In the genomic region with DNA sequence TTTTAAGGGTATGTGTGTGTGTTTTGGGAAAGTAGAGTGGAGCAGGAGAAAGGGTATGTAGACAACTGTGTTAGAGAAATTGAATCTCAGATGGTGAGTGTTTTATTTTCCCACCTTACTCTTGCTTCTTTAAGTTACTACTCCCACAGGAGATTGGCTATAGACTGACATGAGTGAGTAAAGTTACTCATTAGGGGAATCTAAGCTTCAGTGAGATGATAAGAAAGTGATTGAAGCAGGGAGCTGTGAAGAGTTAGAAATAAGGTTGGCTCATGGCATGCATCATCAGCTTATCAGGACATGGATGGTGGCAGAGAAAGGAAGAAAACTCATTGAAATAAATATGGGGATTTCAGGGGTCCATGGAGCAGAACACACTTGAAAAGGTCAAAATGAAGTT, we compare ENCODE assay signal across 12 cellular contexts.
DNase-seq lines count a peak whose midpoint lies in the region; ATAC-seq, FAIRE-seq and TF ChIP-seq lines count a peak whose summit lies in the region.
"Had no signal": no experiment of that assay in that cellular context is flagged by ENCODE, and none has a peak within 500 bp of the region (broad histone marks: within the 10 kb centered on the region; RNA-seq: fewer than 3 reads in every experiment).

No MANE protein-coding gene starts in this region.

- H3K4me3 ChIP-seq in gastrocnemius medialis = no peak overlapping the region

- H3K27me3 ChIP-seq in gastrocnemius medialis = no peaks in the 10 kb centered on the region

- peaks cover 82 to 95% of the 10 kb centered on the region in 2 donors for H3K4me1 ChIP-seq in gastrocnemius medialis

- H3K27me3 Mint-ChIP-seq in T-helper 1 cell treated with Interleukin-12 subunit alpha and Interleukin-12 subunit beta and Interleukin-4 antibody, amounts not matched to agents 30 μg/mL and 1 μg/mL, for 36 hours (ENCODE audit: low read depth) = no peaks in the 10 kb centered on the region
- no peaks in the 10 kb centered on the region for H3K27me3 Mint-ChIP-seq in IgD-negative memory B cell
- no peaks in the 10 kb centered on the region for H3K27me3 Mint-ChIP-seq in chondrocyte (ENCODE audit: low read depth)

- DNase-seq in T-helper 1 cell (no peak), chondrocyte (ENCODE audit: low spot score) (no peak), gastrocnemius medialis (no peak), DMS114 treated with DMSO at 0.1 percent for 48 hours (lab: John Stamatoyannopoulos, UW; ENCODE audit: unreplicated experiment) (no peak), frontal cortex (ENCODE audit: low spot score in 2 of 2) (no peak)
- no peak for DNase-seq in activated CD4-positive, CD25-positive, alpha-beta regulatory T cell treated with anti-CD3 and anti-CD28 coated beads, Interleukin-2, amount 50 U/mL, for 72 hours

- TF ChIP-seq CTCF in chondrocyte (IDR thresholded peaks at IDR 0.05) (no peak), gastrocnemius medialis (IDR thresholded peaks at IDR 0.05 in 4 of 5, conservative IDR thresholded peaks at IDR 0.05 in 1 of 5) (no peak)

- H3K4me3 Mint-ChIP-seq in T-helper 1 cell treated with Interleukin-12 subunit alpha and Interleukin-12 subunit beta and Interleukin-4 antibody, amounts not matched to agents 30 μg/mL and 1 μg/mL, for 36 hours = no peak overlapping the region
- H3K4me3 Mint-ChIP-seq in IgD-negative memory B cell (peak overlapping the region in 1 of 4 donors; percentile 19), chondrocyte (ENCODE audit: unreplicated experiment) (no peak overlapping the region)
- H3K4me3 Mint-ChIP-seq: nephron had no signal

- ATAC-seq in gastrocnemius medialis = no peak
- ATAC-seq: left lobe of liver had no signal

- peak overlapping the region; percentile 23 for H3K27ac Mint-ChIP-seq in T-helper 1 cell treated with Interleukin-12 subunit alpha and Interleukin-12 subunit beta and Interleukin-4 antibody, amounts not matched to agents 30 μg/mL and 1 μg/mL, for 36 hours
- peak overlapping the region; percentile 7 to 48 (median 15) for H3K27ac Mint-ChIP-seq in IgD-negative memory B cell
- peak overlapping the region; percentile 73 for H3K27ac Mint-ChIP-seq in chondrocyte (ENCODE audit: unreplicated experiment)

- H3K9me3 Mint-ChIP-seq in T-helper 1 cell treated with Interleukin-12 subunit alpha and Interleukin-12 subunit beta and Interleukin-4 antibody, amounts not matched to agents 30 μg/mL and 1 μg/mL, for 36 hours = no peaks in the 10 kb centered on the region
- H3K9me3 Mint-ChIP-seq in IgD-negative memory B cell = no peaks in the 10 kb centered on the region
- no peaks in the 10 kb centered on the region for H3K9me3 Mint-ChIP-seq in chondrocyte (ENCODE audit: low read depth)
- H3K9me3 Mint-ChIP-seq: nephron had no signal

- in situ Hi-C loops in gastrocnemius medialis (cut with MboI; ENCODE audit: low sequenced_read_pairs in 4 of 4) = no loop called here

- H3K36me3 ChIP-seq in gastrocnemius medialis = no peaks in the 10 kb centered on the region

- intact Hi-C loops in gastrocnemius medialis (cut with DNase I; ENCODE audit: low total_unique reads) = no loop called here

- H3K4me1 Mint-ChIP-seq in T-helper 1 cell treated with Interleukin-12 subunit alpha and Interleukin-12 subunit beta and Interleukin-4 antibody, amounts not matched to agents 30 μg/mL and 1 μg/mL, for 36 hours (ENCODE audit: low read depth) = peaks cover 50% of the 10 kb centered on the region
- H3K4me1 Mint-ChIP-seq in IgD-negative memory B cell (peaks cover 47 to 56% (median 49%) of the 10 kb centered on the region in 3 donors), chondrocyte (ENCODE audit: low read depth) (peaks cover 69% of the 10 kb centered on the region)
- H3K4me1 Mint-ChIP-seq: nephron had no signal

- H3K9me3 ChIP-seq in gastrocnemius medialis = no peaks in the 10 kb centered on the region

- TF ChIP-seq POLR2A in gastrocnemius medialis (IDR thresholded peaks at IDR 0.05) = no peak

- H3K27ac ChIP-seq in gastrocnemius medialis = peak overlapping the region; percentile 73 to 95 (median 86)
- H3K27ac ChIP-seq: 22Rv1 had no signal

- peaks cover 43% of the 10 kb centered on the region for H3K36me3 Mint-ChIP-seq in T-helper 1 cell treated with Interleukin-12 subunit alpha and Interleukin-12 subunit beta and Interleukin-4 antibody, amounts not matched to agents 30 μg/mL and 1 μg/mL, for 36 hours (ENCODE audit: low read depth)
- no peaks in the 10 kb centered on the region for H3K36me3 Mint-ChIP-seq in IgD-negative memory B cell
- peaks cover 5% of the 10 kb centered on the region for H3K36me3 Mint-ChIP-seq in chondrocyte (ENCODE audit: low read depth)

- no peak for FAIRE-seq in frontal cortex (lab: Jason Lieb, UNC)
- FAIRE-seq: D721Med had no signal

Comparison
In these comparisons a context has a peak if more than half of its experiments do, and no peak if none do; other contexts are left out.
1. H3K27ac Mint-ChIP-seq: peak in every context shown above with its lines; median percentile 73 in chondrocyte; 23 in T-helper 1 cell treated with Interleukin-12 subunit alpha and Interleukin-12 subunit beta and Interleukin-4 antibody, amounts not matched to agents 30 μg/mL and 1 μg/mL, for 36 hours; 15 in IgD-negative memory B cell.